26 cellular contexts compared by ENCODE assay signal in the genomic region with DNA sequence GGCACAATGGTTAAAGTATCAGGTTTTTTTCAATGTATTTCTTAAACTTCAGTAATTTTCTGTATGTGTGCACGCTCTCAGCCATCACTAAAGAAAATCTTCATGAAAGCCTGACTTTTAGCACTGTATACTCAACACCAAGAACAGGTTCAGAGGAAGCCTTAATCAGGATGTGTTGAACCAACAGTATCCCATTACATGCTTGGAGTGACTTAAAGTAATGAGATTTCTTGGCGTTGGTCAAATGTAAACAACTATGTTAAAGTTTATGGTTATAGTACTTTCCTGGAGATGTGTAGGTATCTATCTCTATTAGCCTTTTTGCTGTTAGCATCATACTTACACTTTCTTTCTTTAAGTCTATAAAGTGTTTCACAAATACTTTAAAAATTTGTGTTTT.
"Had no signal": no experiment of that assay in that cellular context is flagged by ENCODE, and none has a peak within 500 bp of the region (broad histone marks: within the 10 kb centered on the region; RNA-seq: fewer than 3 reads in every experiment).

No MANE protein-coding gene starts in this region.

- H3K36me3 ChIP-seq: ascending aorta had no signal

- H3K4me3 ChIP-seq: ascending aorta had no signal

- ATAC-seq: activated CD8-positive, alpha-beta T cell treated with anti-CD3 and anti-CD28 coated beads for 36 hours; activated naive CD8-positive, alpha-beta T cell treated with anti-CD3 and anti-CD28 coated beads, Interleukin-2, amount 50 U/mL, for 24 hours had no signal

- H3K27me3 ChIP-seq: ascending aorta had no signal

- FAIRE-seq: colon, TTC549 had no signal

- DNase-seq: activated B cell treated with CpG ODN at 0.5 μM for 24 hours; activated CD4-positive, alpha-beta memory T cell treated with anti-CD3 and anti-CD28 coated beads for 36 hours; activated CD4-positive, alpha-beta T cell treated with anti-CD3 and anti-CD28 coated beads for 4 hours; activated CD4-positive, alpha-beta T cell treated with anti-CD3 and anti-CD28 coated beads, Interleukin-2, amount 10 ng/mL, durations not matched to agents 24 days and 14 days; activated CD4-positive, alpha-beta T cell treated with anti-CD3 and anti-CD28 coated beads, Interleukin-2, amount 50 U/mL, for 1 hour; activated CD4-positive, alpha-beta T cell treated with anti-CD3 and anti-CD28 coated beads, Interleukin-2, amount 50 U/mL, for 4 hours; activated CD4-positive, CD25-positive, alpha-beta regulatory T cell treated with anti-CD3 and anti-CD28 coated beads, Interleukin-2, amount 50 U/mL, for 72 hours; activated CD8-positive, alpha-beta memory T cell treated with anti-CD3 and anti-CD28 coated beads, Interleukin-2, amount 50 U/mL, for 4 hours; activated CD8-positive, alpha-beta T cell treated with anti-CD3 and anti-CD28 coated beads for 36 hours; activated effector memory CD4-positive, alpha-beta T cell treated with Interleukin-2 at 50 U/mL for 16 hours; activated gamma-delta T cell; activated naive CD4-positive, alpha-beta T cell treated with anti-CD3 and anti-CD28 coated beads, Interleukin-2, amount 10 ng/mL, durations not matched to agents 7 days and 5 days; activated naive CD4-positive, alpha-beta T cell treated with Interleukin-2 at 50 U/mL for 16 hours; activated naive CD8-positive, alpha-beta T cell treated with anti-CD3 and anti-CD28 coated beads, Interleukin-2, amount 10 ng/mL, durations not matched to agents 7 days and 5 days; activated naive CD8-positive, alpha-beta T cell treated with anti-CD3 and anti-CD28 coated beads, Interleukin-2, amount 50 U/mL, for 24 hours; activated T-cell treated with anti-CD3 and anti-CD28 coated beads for 4 hours; activated T-cell treated with anti-CD3 and anti-CD28 coated beads, Interleukin-2, amount 50 U/mL, for 24 hours; activated T-cell treated with anti-CD3 and anti-CD28 coated beads, Interleukin-2, amount 50 U/mL, for 48 hours; amygdala; anterior cingulate cortex; central memory CD4-positive, alpha-beta T cell; T-helper 2 cell; T-helper 9 cell had no signal
